ENCODE assay signal across 19 cellular contexts in the genomic region with DNA sequence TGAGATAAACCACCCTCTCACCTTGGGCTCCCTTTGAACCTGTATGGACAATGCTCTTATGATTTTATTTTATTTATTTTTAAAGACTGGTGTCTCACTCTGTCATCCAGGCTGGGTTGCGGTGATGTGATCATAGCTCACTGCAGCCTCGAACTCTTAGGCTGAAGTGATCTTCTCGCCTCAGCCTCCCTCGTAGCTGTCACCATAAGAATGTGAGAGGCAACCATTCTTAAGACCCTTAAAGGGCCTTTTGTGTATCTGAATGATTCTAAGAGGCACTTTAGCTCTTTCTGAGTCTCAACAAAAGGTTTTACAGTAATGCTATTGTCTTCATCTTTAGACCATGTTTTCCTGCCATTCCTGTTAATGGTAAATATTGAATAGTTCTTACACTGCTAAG.
"Had no signal": no experiment of that assay in that cellular context is flagged by ENCODE, and none has a peak within 500 bp of the region (broad histone marks: within the 10 kb centered on the region; RNA-seq: fewer than 3 reads in every experiment).

No MANE protein-coding gene starts in this region.

- FAIRE-seq: islet of Langerhans had no signal

- H3K36me3 ChIP-seq: colonic mucosa, ovary, right atrium auricular region, sigmoid colon, stomach, thoracic aorta, transverse colon had no signal

- H3K4me3 ChIP-seq: colonic mucosa, hepatocyte, ovary, right atrium auricular region, sigmoid colon, skin epidermis, stomach, thoracic aorta, transverse colon had no signal

- ATAC-seq: foreskin keratinocyte; naive thymus-derived CD4-positive, alpha-beta T cell had no signal

- H3K27ac ChIP-seq: colonic mucosa, foreskin keratinocyte, hepatocyte, ovary, right atrium auricular region, sigmoid colon, skin epidermis, stomach, thoracic aorta, transverse colon had no signal

- H2AFZ ChIP-seq: hepatocyte had no signal

- H3K27me3 ChIP-seq: colonic mucosa, foreskin keratinocyte, hepatocyte, ovary, right atrium auricular region, sigmoid colon, stomach, transverse colon had no signal

- H3K9me3 ChIP-seq: colonic mucosa, ovary, right atrium auricular region, sigmoid colon, stomach, thoracic aorta, transverse colon had no signal

- H3K4me1 ChIP-seq: colonic mucosa, foreskin keratinocyte, right atrium auricular region, sigmoid colon, transverse colon had no signal

- H3K4me2 ChIP-seq: hepatocyte had no signal

- H3K4me3 Mint-ChIP-seq: naive thymus-derived CD4-positive, alpha-beta T cell had no signal

- DNase-seq: colonic mucosa; dermis blood vessel endothelial cell; foreskin keratinocyte; head of caudate nucleus; kidney glomerular epithelial cell; naive thymus-derived CD4-positive, alpha-beta T cell; nucleus accumbens; ovary; sigmoid colon; stimulated activated CD4-positive, alpha-beta T cell treated with anti-CD3 and anti-CD28 coated beads, Interleukin-2, amount 100 ng/mL, for 24 hours; stimulated activated naive CD4-positive, alpha-beta T cell; stomach; substantia nigra; transverse colon had no signal

- H3K79me2 ChIP-seq: hepatocyte had no signal
